Comparison of ENCODE assay signal across 1 cellular context in the genomic region with DNA sequence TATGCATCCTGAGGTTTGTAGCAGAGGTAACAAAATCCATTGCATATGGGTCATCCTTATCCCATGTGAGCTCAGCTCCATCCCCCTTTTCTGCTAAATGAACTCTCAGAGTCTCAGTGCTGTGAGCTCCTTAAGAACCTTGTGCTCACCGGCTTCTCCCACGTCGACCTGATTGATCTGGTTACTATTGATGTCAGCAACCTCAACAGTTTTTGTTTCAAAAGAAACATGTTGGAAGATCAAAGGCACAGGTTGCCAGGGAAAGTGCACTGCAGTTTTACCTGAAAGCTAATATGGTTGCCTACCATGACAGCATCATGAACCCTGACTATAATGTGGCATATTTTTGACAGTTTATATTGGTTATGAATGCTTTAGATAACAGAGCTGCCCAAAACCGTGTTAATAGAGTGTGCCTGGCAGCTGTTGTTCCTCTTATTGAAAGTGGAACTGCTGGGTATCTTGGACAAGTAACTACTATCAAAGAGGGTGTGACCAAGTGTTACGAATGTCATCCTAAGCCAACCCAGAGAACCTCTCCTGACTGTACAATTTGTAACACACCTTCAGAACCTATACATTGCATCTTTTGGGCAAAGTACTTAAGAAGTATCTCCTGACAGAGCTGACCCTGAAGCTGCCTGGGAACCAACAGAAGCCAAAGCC.
TF ChIP-seq lines count a peak whose summit lies in the region.

No MANE protein-coding gene starts in this region.

TF ChIP-seq in GM12878, 131 proteins besides CTCF, POLR2A, EP300 and RAD21 (continued from another document and continues in another):
- TF ChIP-seq TCF12 (IDR thresholded peaks at IDR 0.05; ENCODE audit: low read depth, low read length) (0 out of 2 replicates have a peak, but pooled peaks have one; percentile 31), SMAD5 (IDR thresholded peaks at IDR 0.05; ENCODE audit: low read depth) (no peak), JUNB (IDR thresholded peaks at IDR 0.05) (peak; percentile 77), FOXM1 (IDR thresholded peaks at IDR 0.05; ENCODE audit: low read depth, low read length) (peak; percentile 43; the same call in 1 of the 2 replicates), FOXK2 (IDR thresholded peaks at IDR 0.05) (no peak), JUND (IDR thresholded peaks at IDR 0.05; ENCODE audit: low read depth, low read length) (no peak), ZNF217 (IDR thresholded peaks at IDR 0.05) (no peak), HDGF (IDR thresholded peaks at IDR 0.05) (no peak), MEF2A (IDR thresholded peaks at IDR 0.05; ENCODE audit: insufficient read depth, low read depth, low read length) (no peak), SREBF1 (IDR thresholded peaks at IDR 0.05; ENCODE audit: low read length) (no peak), KDM1A (IDR thresholded peaks at IDR 0.05; ENCODE audit: borderline replicate concordance) (no peak), CREM (IDR thresholded peaks at IDR 0.05; ENCODE audit: low read depth) (peak; percentile 84), CHD1 (IDR thresholded peaks at IDR 0.05; ENCODE audit: low read depth, low read length) (no peak), EED (IDR thresholded peaks at IDR 0.05; ENCODE audit: low read depth) (peak; percentile 28; the same call in 1 of the 2 replicates), BMI1 (IDR thresholded peaks at IDR 0.05; ENCODE audit: borderline replicate concordance) (no peak), ASH2L (IDR thresholded peaks at IDR 0.05; ENCODE audit: borderline replicate concordance, low read depth) (no peak), NFXL1 (IDR thresholded peaks at IDR 0.05; ENCODE audit: borderline replicate concordance) (no peak), SREBF2 (IDR thresholded peaks at IDR 0.05; ENCODE audit: low read length) (no peak), ATF7 (IDR thresholded peaks at IDR 0.05; ENCODE audit: low read depth) (peak; percentile 51; the same call in 1 of the 2 replicates), CBFB (IDR thresholded peaks at IDR 0.05; ENCODE audit: low read depth) (no peak), NR2F1 (conservative IDR thresholded peaks at IDR 0.05) (0 out of 2 replicates have a peak, but pooled peaks have one; percentile 13), ZNF207 (IDR thresholded peaks at IDR 0.05; ENCODE audit: borderline replicate concordance) (no peak), CHD4 (IDR thresholded peaks at IDR 0.05) (no peak), NFIC (IDR thresholded peaks at IDR 0.05; ENCODE audit: low read depth, low read length) (peak; percentile 35; the same call in 1 of the 2 replicates), GATAD2B (conservative IDR thresholded peaks at IDR 0.05; ENCODE audit: low read depth) (no peak), RFX5 (IDR thresholded peaks at IDR 0.05; ENCODE audit: low read depth, low read length) (peak; percentile 51; the same call in 1 of the 2 replicates), SMC3 (IDR thresholded peaks at IDR 0.05; ENCODE audit: borderline replicate concordance, low read length) (no peak), MYC (IDR thresholded peaks at IDR 0.05; ENCODE audit: insufficient read depth, insufficient read length, insufficient replicate concordance, low read length, severe bottlenecking) (no peak), ZBED1 (IDR thresholded peaks at IDR 0.05; ENCODE audit: borderline replicate concordance) (no peak), FOS (IDR thresholded peaks at IDR 0.05; ENCODE audit: borderline replicate concordance, extremely low read depth, insufficient read length) (no peak), ZNF384 (IDR thresholded peaks at IDR 0.05; ENCODE audit: borderline replicate concordance, low read depth, low read length) (no peak), IRF4 (IDR thresholded peaks at IDR 0.05; ENCODE audit: low read depth, low read length) (peak; percentile 14; the same call in 1 of the 2 replicates), POU2F2 (IDR thresholded peaks at IDR 0.05; ENCODE audit: borderline replicate concordance, low read depth, low read length) (no peak), HDAC2 (IDR thresholded peaks at IDR 0.05) (no peak), NBN (IDR thresholded peaks at IDR 0.05) (no peak), YBX1 (IDR thresholded peaks at IDR 0.05) (no peak)
- TF ChIP-seq, protein P1, sequence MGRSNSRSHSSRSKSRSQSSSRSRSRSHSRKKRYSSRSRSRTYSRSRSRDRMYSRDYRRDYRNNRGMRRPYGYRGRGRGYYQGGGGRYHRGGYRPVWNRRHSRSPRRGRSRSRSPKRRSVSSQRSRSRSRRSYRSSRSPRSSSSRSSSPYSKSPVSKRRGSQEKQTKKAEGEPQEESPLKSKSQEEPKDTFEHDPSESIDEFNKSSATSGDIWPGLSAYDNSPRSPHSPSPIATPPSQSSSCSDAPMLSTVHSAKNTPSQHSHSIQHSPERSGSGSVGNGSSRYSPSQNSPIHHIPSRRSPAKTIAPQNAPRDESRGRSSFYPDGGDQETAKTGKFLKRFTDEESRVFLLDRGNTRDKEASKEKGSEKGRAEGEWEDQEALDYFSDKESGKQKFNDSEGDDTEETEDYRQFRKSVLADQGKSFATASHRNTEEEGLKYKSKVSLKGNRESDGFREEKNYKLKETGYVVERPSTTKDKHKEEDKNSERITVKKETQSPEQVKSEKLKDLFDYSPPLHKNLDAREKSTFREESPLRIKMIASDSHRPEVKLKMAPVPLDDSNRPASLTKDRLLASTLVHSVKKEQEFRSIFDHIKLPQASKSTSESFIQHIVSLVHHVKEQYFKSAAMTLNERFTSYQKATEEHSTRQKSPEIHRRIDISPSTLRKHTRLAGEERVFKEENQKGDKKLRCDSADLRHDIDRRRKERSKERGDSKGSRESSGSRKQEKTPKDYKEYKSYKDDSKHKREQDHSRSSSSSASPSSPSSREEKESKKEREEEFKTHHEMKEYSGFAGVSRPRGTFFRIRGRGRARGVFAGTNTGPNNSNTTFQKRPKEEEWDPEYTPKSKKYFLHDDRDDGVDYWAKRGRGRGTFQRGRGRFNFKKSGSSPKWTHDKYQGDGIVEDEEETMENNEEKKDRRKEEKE (IDR thresholded peaks at IDR 0.05) = no peak
- TF ChIP-seq, protein P2, sequence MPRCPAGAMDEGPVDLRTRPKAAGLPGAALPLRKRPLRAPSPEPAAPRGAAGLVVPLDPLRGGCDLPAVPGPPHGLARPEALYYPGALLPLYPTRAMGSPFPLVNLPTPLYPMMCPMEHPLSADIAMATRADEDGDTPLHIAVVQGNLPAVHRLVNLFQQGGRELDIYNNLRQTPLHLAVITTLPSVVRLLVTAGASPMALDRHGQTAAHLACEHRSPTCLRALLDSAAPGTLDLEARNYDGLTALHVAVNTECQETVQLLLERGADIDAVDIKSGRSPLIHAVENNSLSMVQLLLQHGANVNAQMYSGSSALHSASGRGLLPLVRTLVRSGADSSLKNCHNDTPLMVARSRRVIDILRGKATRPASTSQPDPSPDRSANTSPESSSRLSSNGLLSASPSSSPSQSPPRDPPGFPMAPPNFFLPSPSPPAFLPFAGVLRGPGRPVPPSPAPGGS (IDR thresholded peaks at IDR 0.05; ENCODE audit: borderline replicate concordance, insufficient read depth, low read depth, low read length, poor library complexity, severe bottlenecking) = no peak
- TF ChIP-seq, protein P3, sequence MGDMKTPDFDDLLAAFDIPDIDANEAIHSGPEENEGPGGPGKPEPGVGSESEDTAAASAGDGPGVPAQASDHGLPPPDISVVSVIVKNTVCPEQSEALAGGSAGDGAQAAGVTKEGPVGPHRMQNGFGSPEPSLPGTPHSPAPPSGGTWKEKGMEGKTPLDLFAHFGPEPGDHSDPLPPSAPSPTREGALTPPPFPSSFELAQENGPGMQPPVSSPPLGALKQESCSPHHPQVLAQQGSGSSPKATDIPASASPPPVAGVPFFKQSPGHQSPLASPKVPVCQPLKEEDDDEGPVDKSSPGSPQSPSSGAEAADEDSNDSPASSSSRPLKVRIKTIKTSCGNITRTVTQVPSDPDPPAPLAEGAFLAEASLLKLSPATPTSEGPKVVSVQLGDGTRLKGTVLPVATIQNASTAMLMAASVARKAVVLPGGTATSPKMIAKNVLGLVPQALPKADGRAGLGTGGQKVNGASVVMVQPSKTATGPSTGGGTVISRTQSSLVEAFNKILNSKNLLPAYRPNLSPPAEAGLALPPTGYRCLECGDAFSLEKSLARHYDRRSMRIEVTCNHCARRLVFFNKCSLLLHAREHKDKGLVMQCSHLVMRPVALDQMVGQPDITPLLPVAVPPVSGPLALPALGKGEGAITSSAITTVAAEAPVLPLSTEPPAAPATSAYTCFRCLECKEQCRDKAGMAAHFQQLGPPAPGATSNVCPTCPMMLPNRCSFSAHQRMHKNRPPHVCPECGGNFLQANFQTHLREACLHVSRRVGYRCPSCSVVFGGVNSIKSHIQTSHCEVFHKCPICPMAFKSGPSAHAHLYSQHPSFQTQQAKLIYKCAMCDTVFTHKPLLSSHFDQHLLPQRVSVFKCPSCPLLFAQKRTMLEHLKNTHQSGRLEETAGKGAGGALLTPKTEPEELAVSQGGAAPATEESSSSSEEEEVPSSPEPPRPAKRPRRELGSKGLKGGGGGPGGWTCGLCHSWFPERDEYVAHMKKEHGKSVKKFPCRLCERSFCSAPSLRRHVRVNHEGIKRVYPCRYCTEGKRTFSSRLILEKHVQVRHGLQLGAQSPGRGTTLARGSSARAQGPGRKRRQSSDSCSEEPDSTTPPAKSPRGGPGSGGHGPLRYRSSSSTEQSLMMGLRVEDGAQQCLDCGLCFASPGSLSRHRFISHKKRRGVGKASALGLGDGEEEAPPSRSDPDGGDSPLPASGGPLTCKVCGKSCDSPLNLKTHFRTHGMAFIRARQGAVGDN (IDR thresholded peaks at IDR 0.05) = no peak
- TF ChIP-seq, protein P4, sequence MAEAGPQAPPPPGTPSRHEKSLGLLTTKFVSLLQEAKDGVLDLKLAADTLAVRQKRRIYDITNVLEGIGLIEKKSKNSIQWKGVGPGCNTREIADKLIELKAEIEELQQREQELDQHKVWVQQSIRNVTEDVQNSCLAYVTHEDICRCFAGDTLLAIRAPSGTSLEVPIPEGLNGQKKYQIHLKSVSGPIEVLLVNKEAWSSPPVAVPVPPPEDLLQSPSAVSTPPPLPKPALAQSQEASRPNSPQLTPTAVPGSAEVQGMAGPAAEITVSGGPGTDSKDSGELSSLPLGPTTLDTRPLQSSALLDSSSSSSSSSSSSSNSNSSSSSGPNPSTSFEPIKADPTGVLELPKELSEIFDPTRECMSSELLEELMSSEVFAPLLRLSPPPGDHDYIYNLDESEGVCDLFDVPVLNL (IDR thresholded peaks at IDR 0.05; ENCODE audit: low read depth, low read length) = no peak
- TF ChIP-seq, protein P5, sequence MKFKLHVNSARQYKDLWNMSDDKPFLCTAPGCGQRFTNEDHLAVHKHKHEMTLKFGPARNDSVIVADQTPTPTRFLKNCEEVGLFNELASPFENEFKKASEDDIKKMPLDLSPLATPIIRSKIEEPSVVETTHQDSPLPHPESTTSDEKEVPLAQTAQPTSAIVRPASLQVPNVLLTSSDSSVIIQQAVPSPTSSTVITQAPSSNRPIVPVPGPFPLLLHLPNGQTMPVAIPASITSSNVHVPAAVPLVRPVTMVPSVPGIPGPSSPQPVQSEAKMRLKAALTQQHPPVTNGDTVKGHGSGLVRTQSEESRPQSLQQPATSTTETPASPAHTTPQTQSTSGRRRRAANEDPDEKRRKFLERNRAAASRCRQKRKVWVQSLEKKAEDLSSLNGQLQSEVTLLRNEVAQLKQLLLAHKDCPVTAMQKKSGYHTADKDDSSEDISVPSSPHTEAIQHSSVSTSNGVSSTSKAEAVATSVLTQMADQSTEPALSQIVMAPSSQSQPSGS (IDR thresholded peaks at IDR 0.05; ENCODE audit: low read length) = no peak; the same call in 1 of the 2 replicates
- TF ChIP-seq, protein P6, sequence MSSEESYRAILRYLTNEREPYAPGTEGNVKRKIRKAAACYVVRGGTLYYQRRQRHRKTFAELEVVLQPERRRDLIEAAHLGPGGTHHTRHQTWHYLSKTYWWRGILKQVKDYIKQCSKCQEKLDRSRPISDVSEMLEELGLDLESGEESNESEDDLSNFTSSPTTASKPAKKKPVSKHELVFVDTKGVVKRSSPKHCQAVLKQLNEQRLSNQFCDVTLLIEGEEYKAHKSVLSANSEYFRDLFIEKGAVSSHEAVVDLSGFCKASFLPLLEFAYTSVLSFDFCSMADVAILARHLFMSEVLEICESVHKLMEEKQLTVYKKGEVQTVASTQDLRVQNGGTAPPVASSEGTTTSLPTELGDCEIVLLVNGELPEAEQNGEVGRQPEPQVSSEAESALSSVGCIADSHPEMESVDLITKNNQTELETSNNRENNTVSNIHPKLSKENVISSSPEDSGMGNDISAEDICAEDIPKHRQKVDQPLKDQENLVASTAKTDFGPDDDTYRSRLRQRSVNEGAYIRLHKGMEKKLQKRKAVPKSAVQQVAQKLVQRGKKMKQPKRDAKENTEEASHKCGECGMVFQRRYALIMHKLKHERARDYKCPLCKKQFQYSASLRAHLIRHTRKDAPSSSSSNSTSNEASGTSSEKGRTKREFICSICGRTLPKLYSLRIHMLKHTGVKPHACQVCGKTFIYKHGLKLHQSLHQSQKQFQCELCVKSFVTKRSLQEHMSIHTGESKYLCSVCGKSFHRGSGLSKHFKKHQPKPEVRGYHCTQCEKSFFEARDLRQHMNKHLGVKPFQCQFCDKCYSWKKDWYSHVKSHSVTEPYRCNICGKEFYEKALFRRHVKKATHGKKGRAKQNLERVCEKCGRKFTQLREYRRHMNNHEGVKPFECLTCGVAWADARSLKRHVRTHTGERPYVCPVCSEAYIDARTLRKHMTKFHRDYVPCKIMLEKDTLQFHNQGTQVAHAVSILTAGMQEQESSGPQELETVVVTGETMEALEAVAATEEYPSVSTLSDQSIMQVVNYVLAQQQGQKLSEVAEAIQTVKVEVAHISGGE (CRISPR knock-in tag; IDR thresholded peaks at IDR 0.05) = no peak
- TF ChIP-seq, protein P7, sequence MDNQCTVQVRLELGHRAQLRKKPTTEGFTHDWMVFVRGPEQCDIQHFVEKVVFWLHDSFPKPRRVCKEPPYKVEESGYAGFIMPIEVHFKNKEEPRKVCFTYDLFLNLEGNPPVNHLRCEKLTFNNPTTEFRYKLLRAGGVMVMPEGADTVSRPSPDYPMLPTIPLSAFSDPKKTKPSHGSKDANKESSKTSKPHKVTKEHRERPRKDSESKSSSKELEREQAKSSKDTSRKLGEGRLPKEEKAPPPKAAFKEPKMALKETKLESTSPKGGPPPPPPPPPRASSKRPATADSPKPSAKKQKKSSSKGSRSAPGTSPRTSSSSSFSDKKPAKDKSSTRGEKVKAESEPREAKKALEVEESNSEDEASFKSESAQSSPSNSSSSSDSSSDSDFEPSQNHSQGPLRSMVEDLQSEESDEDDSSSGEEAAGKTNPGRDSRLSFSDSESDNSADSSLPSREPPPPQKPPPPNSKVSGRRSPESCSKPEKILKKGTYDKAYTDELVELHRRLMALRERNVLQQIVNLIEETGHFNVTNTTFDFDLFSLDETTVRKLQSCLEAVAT (IDR thresholded peaks at IDR 0.05) = no peak
- TF ChIP-seq, protein P8, sequence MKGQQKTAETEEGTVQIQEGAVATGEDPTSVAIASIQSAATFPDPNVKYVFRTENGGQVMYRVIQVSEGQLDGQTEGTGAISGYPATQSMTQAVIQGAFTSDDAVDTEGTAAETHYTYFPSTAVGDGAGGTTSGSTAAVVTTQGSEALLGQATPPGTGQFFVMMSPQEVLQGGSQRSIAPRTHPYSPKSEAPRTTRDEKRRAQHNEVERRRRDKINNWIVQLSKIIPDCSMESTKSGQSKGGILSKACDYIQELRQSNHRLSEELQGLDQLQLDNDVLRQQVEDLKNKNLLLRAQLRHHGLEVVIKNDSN (IDR thresholded peaks at IDR 0.05; ENCODE audit: borderline replicate concordance, extremely low read length, insufficient read depth, low read depth, low read length) = no peak
- TF ChIP-seq, protein P9, sequence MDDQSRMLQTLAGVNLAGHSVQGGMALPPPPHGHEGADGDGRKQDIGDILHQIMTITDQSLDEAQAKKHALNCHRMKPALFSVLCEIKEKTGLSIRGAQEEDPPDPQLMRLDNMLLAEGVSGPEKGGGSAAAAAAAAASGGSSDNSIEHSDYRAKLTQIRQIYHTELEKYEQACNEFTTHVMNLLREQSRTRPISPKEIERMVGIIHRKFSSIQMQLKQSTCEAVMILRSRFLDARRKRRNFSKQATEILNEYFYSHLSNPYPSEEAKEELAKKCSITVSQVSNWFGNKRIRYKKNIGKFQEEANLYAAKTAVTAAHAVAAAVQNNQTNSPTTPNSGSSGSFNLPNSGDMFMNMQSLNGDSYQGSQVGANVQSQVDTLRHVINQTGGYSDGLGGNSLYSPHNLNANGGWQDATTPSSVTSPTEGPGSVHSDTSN (IDR thresholded peaks at IDR 0.05; ENCODE audit: insufficient replicate concordance, low read depth, low read length) = no peak
